ENCODE assay signal across 1 cellular context in genomic region chr22:25364281-25364680, GRCh38.
TF ChIP-seq lines count a peak whose summit lies in the region.

No MANE protein-coding gene starts in this region.

TF ChIP-seq in HepG2, 621 proteins besides CTCF, POLR2A, EP300 and RAD21 (continued from another document):
- TF ChIP-seq AKNA (CRISPR knock-in tag; IDR thresholded peaks at IDR 0.05; ENCODE audit: borderline replicate concordance) (no peak), NFIC (IDR thresholded peaks at IDR 0.05; ENCODE audit: low read length) (no peak), ZSCAN9 (CRISPR knock-in tag; IDR thresholded peaks at IDR 0.05; ENCODE audit: borderline replicate concordance) (no peak), ZNF414 (CRISPR knock-in tag; IDR thresholded peaks at IDR 0.05) (no peak), THAP11 (CRISPR knock-in tag; IDR thresholded peaks at IDR 0.05) (no peak), NFKB2 (CRISPR knock-in tag; IDR thresholded peaks at IDR 0.05; ENCODE audit: borderline replicate concordance) (no peak), ZNF691 (CRISPR knock-in tag; IDR thresholded peaks at IDR 0.05; ENCODE audit: borderline replicate concordance, low read depth) (no peak), NCOA5 (CRISPR knock-in tag; IDR thresholded peaks at IDR 0.05) (no peak), ETV5 (CRISPR knock-in tag; IDR thresholded peaks at IDR 0.05; ENCODE audit: borderline replicate concordance) (no peak), ZNF263 (CRISPR knock-in tag; IDR thresholded peaks at IDR 0.05) (no peak), PRDM15 (CRISPR knock-in tag; IDR thresholded peaks at IDR 0.05) (no peak)
